ENCODE assay signal across 8 cellular contexts in genomic region chr10:122461367-122461728, GRCh38. TPM values are rescaled to one million over a fixed set of nuclear protein-coding genes. Genes with fewer than 3 reads are reported as not detected.
DNase-seq lines count a peak whose midpoint lies in the region; ATAC-seq and TF ChIP-seq lines count a peak whose summit lies in the region.

TSS of gene HTRA1 (plus strand) at chr10:122461553. CDS start at chr10:122461653, 100 bp downstream.

- H3K27me3 Mint-ChIP-seq in GM23338 (ENCODE audit: insufficient read depth, low read depth, poor library complexity) = peaks cover 54% of the 10 kb centered on the region

- H3K4me1 ChIP-seq in GM23338 (ENCODE audit: insufficient read depth) (peaks cover 16% of the 10 kb centered on the region), SJSA1 (replicated peaks) (peaks cover 20% of the 10 kb centered on the region)

- H3K9me2 ChIP-seq in GM23338 (ENCODE audit: insufficient read depth) = no peaks in the 10 kb centered on the region

- peaks cover 36% of the 10 kb centered on the region for H3K4me1 Mint-ChIP-seq in GM23338

- H3K36me3 ChIP-seq in GM23338 (ENCODE audit: insufficient read depth) (no peaks in the 10 kb centered on the region), SJSA1 (no peaks in the 10 kb centered on the region)

- 0 out of 2 replicates have a peak, but pooled peaks cover 6% of the 10 kb centered on the region for H3F3A ChIP-seq in GM23338 (replicated peaks; ENCODE audit: low read depth)

- no peaks in the 10 kb centered on the region for H3K79me2 ChIP-seq in GM23338 (replicated peaks; ENCODE audit: insufficient read depth)

- H3K27ac ChIP-seq in GM23338 (ENCODE audit: low read depth) (no peak within 1 kb of the TSS), SJSA1 (no peak within 1 kb of the TSS), epithelial cell of prostate (peak within 1 kb of the TSS; percentile 26), temporal lobe (ENCODE audit: low read depth, low read length) (peak within 1 kb of the TSS; percentile 86)

- H4K20me1 ChIP-seq in GM23338 (replicated peaks; ENCODE audit: insufficient read depth) = no peaks in the 10 kb centered on the region; the same call in 1 of the 2 replicates

- H3K9me3 ChIP-seq in SJSA1 (replicated peaks) = no peaks in the 10 kb centered on the region

- H2AFZ ChIP-seq in GM23338 = peak within 1 kb of the TSS; percentile 93

- no peak within 1 kb of the TSS for H3K27ac Mint-ChIP-seq in GM23338

- H3K36me3 Mint-ChIP-seq in GM23338 (ENCODE audit: low read depth) = no peaks in the 10 kb centered on the region; the same call in 2 of the 3 replicates

- H3K27me3 ChIP-seq in GM23338 (ENCODE audit: insufficient read depth) (peaks cover 52% of the 10 kb centered on the region), SJSA1 (replicated peaks) (peaks cover 30% of the 10 kb centered on the region)

- H3K9me3 Mint-ChIP-seq in GM23338 = no peaks in the 10 kb centered on the region

- TF ChIP-seq CTCF in GM23338 (conservative IDR thresholded peaks at IDR 0.05; ENCODE audit: low read depth in 2 of 2) = no peak
- TF ChIP-seq CTCF in GM10266 (IDR thresholded peaks at IDR 0.05; ENCODE audit: control insufficient read depth, insufficient read depth, low read depth, missing control alignments) = no peak

- peak within 1 kb of the TSS; percentile 75 for H3K4me3 ChIP-seq in GM23338
- peak within 1 kb of the TSS; percentile 46 for H3K4me3 ChIP-seq in SJSA1

- peak; percentile 40 for ATAC-seq in GM23338

- DNase-seq in GM23338 (ENCODE audit: low spot score) (peak; percentile 79), SJSA1 (ENCODE audit: low read depth in 1 of 2, low spot score in 2 of 2) (no peak), epithelial cell of prostate (ENCODE audit: low read depth, low spot score) (no peak), mesenteric fat pad (ENCODE audit: low spot score) (peak; percentile 92), GM10266 (ENCODE audit: extremely low spot score) (no peak), SHP77 treated with DMSO at 0.1 percent for 48 hours (lab: John Stamatoyannopoulos, UW) (no peak), NCI-H226 (no peak)

- peak within 1 kb of the TSS; percentile 91 for H3K4me2 ChIP-seq in GM23338

- peak within 1 kb of the TSS; percentile 81 for H3K4me3 Mint-ChIP-seq in GM23338

TF ChIP-seq in GM23338, 12 proteins besides CTCF, POLR2A, EP300 and RAD21 (continues in another document):
- TF ChIP-seq ZNF114 (CRISPR knock-in tag; IDR thresholded peaks at IDR 0.05) (no peak), JUNB (IDR thresholded peaks at IDR 0.05; ENCODE audit: unreplicated experiment) (no peak), ZNF462 (CRISPR knock-in tag; IDR thresholded peaks at IDR 0.05) (no peak), REST (IDR thresholded peaks at IDR 0.05; ENCODE audit: unreplicated experiment) (no peak), CREB1 (CRISPR knock-in tag; IDR thresholded peaks at IDR 0.05; ENCODE audit: low read depth) (no peak), ETS1 (IDR thresholded peaks at IDR 0.05) (no peak), NANOG (IDR thresholded peaks at IDR 0.05; ENCODE audit: borderline replicate concordance) (no peak), STAT1 (IDR thresholded peaks at IDR 0.05; ENCODE audit: unreplicated experiment) (no peak), EZH2 (IDR thresholded peaks at IDR 0.05; ENCODE audit: low read depth, unreplicated experiment) (no peak), ZNF331 (CRISPR knock-in tag; IDR thresholded peaks at IDR 0.05; ENCODE audit: low read depth) (no peak)

RNA-seq across cellular contexts. Expression of gene HTRA1, which starts in this region (rescaled TPM):
- total RNA-seq in GM23338 (2014; rRNA removed; shearing (Covaris generic)) = 16.1 and 16.5 TPM in 2 replicates
- 8.1 and 12.2 TPM in 2 replicates for polyA plus RNA-seq in GM23338 (2016; fragmentation: Nextera tagmentation; extraction: Ambion mirVana)
- total RNA-seq in SJSA1 (2014; rRNA removed; shearing (Covaris generic)) = 8.4 and 12.3 TPM in 2 replicates
- total RNA-seq in mesenteric fat pad = 191 TPM
- 46.7 TPM for total RNA-seq in temporal lobe

Comparison
In these comparisons a context has a peak if more than half of its experiments do, and no peak if none do; other contexts are left out.
1. DNase-seq: peak in GM23338 (single experiment) and mesenteric fat pad (single experiment); none in SJSA1 (0 of 2), epithelial cell of prostate (single experiment), GM10266 (single experiment), SHP77 treated with DMSO at 0.1 percent for 48 hours (single experiment) and NCI-H226 (single experiment).
2. H3K27ac ChIP-seq: peak in epithelial cell of prostate (single experiment) and temporal lobe (single experiment); none in GM23338 (single experiment) and SJSA1 (single experiment).